ENCODE assay signal across 24 cellular contexts in genomic region chr1:11652203-11652780, GRCh38. TPM values are rescaled to one million over a fixed set of nuclear protein-coding genes. Genes with fewer than 3 reads are reported as not detected.
DNase-seq lines count a peak whose midpoint lies in the region; ATAC-seq and TF ChIP-seq lines count a peak whose summit lies in the region.
"Had no signal": no experiment of that assay in that cellular context is flagged by ENCODE, and none has a peak within 500 bp of the region (broad histone marks: within the 10 kb centered on the region; RNA-seq: fewer than 3 reads in every experiment).

No MANE protein-coding gene starts in this region.

- no peaks in the 10 kb centered on the region for H3K27me3 Mint-ChIP-seq in MCF 10A (ENCODE audit: insufficient read depth, unreplicated experiment)
- H3K27me3 Mint-ChIP-seq in glutamatergic neuron (ENCODE audit: unreplicated experiment): peaks cover 10% of the 10 kb centered on the region

- peaks cover 0 to 13% of the 10 kb centered on the region in 2 donors for H3K4me1 ChIP-seq in breast epithelium
- H3K4me1 ChIP-seq in PC-9 (replicated peaks; ENCODE audit: insufficient read depth): no peaks in the 10 kb centered on the region; the same call in 1 of the 2 replicates
- H3K4me1 ChIP-seq in SK-N-SH (ENCODE audit: control insufficient read depth in 1 of 2, insufficient read depth in 2 of 2, low read depth in 1 of 2, low read length in 1 of 2): peaks cover 0 to 28% of the 10 kb centered on the region in 2 experiments; a peak in 1 of 4 replicates

- no peaks in the 10 kb centered on the region for H4K20me1 ChIP-seq in PC-9 (ENCODE audit: insufficient read depth)
- no peaks in the 10 kb centered on the region for H4K20me1 ChIP-seq in SK-N-SH (ENCODE audit: insufficient read depth)

- H3K27me3 ChIP-seq in breast epithelium (no peaks in the 10 kb centered on the region), PC-9 (ENCODE audit: insufficient read depth, low read depth) (no peaks in the 10 kb centered on the region), SK-N-SH (ENCODE audit: insufficient read depth) (no peaks in the 10 kb centered on the region)
- H3K27me3 ChIP-seq: ovary had no signal

- H3F3A ChIP-seq in PC-9 (ENCODE audit: insufficient read depth, low read depth): peaks cover 14% of the 10 kb centered on the region; the same call in 1 of the 2 replicates
- no peaks in the 10 kb centered on the region for H3F3A ChIP-seq in SK-N-SH (replicated peaks; ENCODE audit: insufficient read depth)

- no peaks in the 10 kb centered on the region for H3K9me3 ChIP-seq in breast epithelium
- no peaks in the 10 kb centered on the region for H3K9me3 ChIP-seq in PC-9 (ENCODE audit: insufficient read depth, low read depth)
- H3K9me3 ChIP-seq in SK-N-SH: no peaks in the 10 kb centered on the region
- H3K9me3 ChIP-seq: BLaER1 treated with 17β-estradiol and CSF1 and Interleukin-3, amounts not matched to agents 10 nM and 100 nM; ovary; uterus had no signal

- TF ChIP-seq POLR2A in breast epithelium (IDR thresholded peaks at IDR 0.05): no peak

- peak overlapping the region in 1 of 2 donors; percentile 87 for H3K27ac ChIP-seq in breast epithelium
- 0 out of 2 replicates have a peak overlapping the region, but pooled peaks have one; percentile 43 for H3K27ac ChIP-seq in PC-9
- no peak overlapping the region for H3K27ac ChIP-seq in SK-N-SH (ENCODE audit: low read depth in 2 of 2, low read length in 1 of 2)
- H3K27ac ChIP-seq: BLaER1 treated with 17β-estradiol and CSF1 and Interleukin-3, amounts not matched to agents 10 nM and 100 nM; brain microvascular endothelial cell; ovary; uterus had no signal

- H3K36me3 ChIP-seq in breast epithelium (no peaks in the 10 kb centered on the region), PC-9 (ENCODE audit: low read depth) (no peaks in the 10 kb centered on the region), SK-N-SH (replicated peaks in 1 of 2; ENCODE audit: control insufficient read depth in 1 of 2, insufficient read depth in 2 of 2, low read length in 1 of 2) (peaks cover 0 to 3% of the 10 kb centered on the region in 2 experiments)
- H3K36me3 ChIP-seq: brain microvascular endothelial cell, ovary, uterus had no signal

- no peak overlapping the region for H3K9ac ChIP-seq in SK-N-SH

- 80% methylated on average over 8 of the region's 11 CpGs for WGBS in SK-N-SH (ENCODE audit: low lambda C conversion rate)

- intact Hi-C loops in MCF 10A (cut with micrococcal nuclease) (no loop called here), breast epithelium (cut with DNase I; ENCODE audit: low total_unique reads) (no loop called here), PC-9 (cut with micrococcal nuclease; ENCODE audit: unreplicated experiment) (no loop called here)

- H3K4me1 Mint-ChIP-seq in MCF 10A (ENCODE audit: insufficient read depth, unreplicated experiment): no peaks in the 10 kb centered on the region
- peaks cover 9% of the 10 kb centered on the region for H3K4me1 Mint-ChIP-seq in glutamatergic neuron (ENCODE audit: low read depth, unreplicated experiment)
- H3K4me1 Mint-ChIP-seq in stimulated activated effector memory CD8-positive, alpha-beta T cell treated with anti-CD3 and anti-CD28 coated beads, Interleukin-12 subunit alpha, Interleukin-12 subunit beta, amount 100 ng/mL, for 72 hours: peaks cover 30% of the 10 kb centered on the region

- peak overlapping the region; percentile 77 for H3K4me2 ChIP-seq in PC-9
- no peak overlapping the region for H3K4me2 ChIP-seq in SK-N-SH

- H2AFZ ChIP-seq in PC-9 (no peak overlapping the region), SK-N-SH (ENCODE audit: low read depth) (no peak overlapping the region)

- peaks cover 13% of the 10 kb centered on the region for H3K36me3 Mint-ChIP-seq in MCF 10A (ENCODE audit: insufficient read depth, unreplicated experiment)
- H3K36me3 Mint-ChIP-seq in glutamatergic neuron (ENCODE audit: unreplicated experiment): no peaks in the 10 kb centered on the region
- H3K36me3 Mint-ChIP-seq in stimulated activated effector memory CD8-positive, alpha-beta T cell treated with anti-CD3 and anti-CD28 coated beads, Interleukin-12 subunit alpha, Interleukin-12 subunit beta, amount 100 ng/mL, for 72 hours: peaks cover 20% of the 10 kb centered on the region

- no peaks in the 10 kb centered on the region for H3K79me2 ChIP-seq in PC-9 (ENCODE audit: low read depth)
- peaks cover 6% of the 10 kb centered on the region; the same call in 1 of the 2 replicates for H3K79me2 ChIP-seq in SK-N-SH (ENCODE audit: insufficient read depth)

- H3K27ac Mint-ChIP-seq in MCF 10A (ENCODE audit: low read depth, unreplicated experiment) (no peak overlapping the region), glutamatergic neuron (ENCODE audit: unreplicated experiment) (peak overlapping the region; percentile 33)
- H3K27ac Mint-ChIP-seq in stimulated activated effector memory CD8-positive, alpha-beta T cell treated with anti-CD3 and anti-CD28 coated beads, Interleukin-12 subunit alpha, Interleukin-12 subunit beta, amount 100 ng/mL, for 72 hours: no peak overlapping the region

- no peak for ATAC-seq in stimulated activated effector memory CD8-positive, alpha-beta T cell treated with anti-CD3 and anti-CD28 coated beads, Interleukin-12 subunit alpha, Interleukin-12 subunit beta, amount 100 ng/mL, for 72 hours
- ATAC-seq in GM18909 (IDR thresholded peaks at IDR 0.05; ENCODE audit: poor library complexity, unreplicated experiment) (no peak), HG02973 (IDR thresholded peaks at IDR 0.05; ENCODE audit: unreplicated experiment) (no peak)
- ATAC-seq: sciatic nerve had no signal

- H3K9me3 Mint-ChIP-seq in MCF 10A (ENCODE audit: unreplicated experiment): no peaks in the 10 kb centered on the region
- H3K9me3 Mint-ChIP-seq in glutamatergic neuron (ENCODE audit: unreplicated experiment): peaks cover 6% of the 10 kb centered on the region
- no peaks in the 10 kb centered on the region for H3K9me3 Mint-ChIP-seq in stimulated activated effector memory CD8-positive, alpha-beta T cell treated with anti-CD3 and anti-CD28 coated beads, Interleukin-12 subunit alpha, Interleukin-12 subunit beta, amount 100 ng/mL, for 72 hours

- TF ChIP-seq RAD21 in SK-N-SH (IDR thresholded peaks at IDR 0.05; ENCODE audit: low read length): no peak

- peak overlapping the region in 1 of 3 donors; percentile 85 for H3K4me3 ChIP-seq in breast epithelium
- no peak overlapping the region for H3K4me3 ChIP-seq in PC-9
- H3K4me3 ChIP-seq in SK-N-SH (ENCODE audit: low read depth in 2 of 2, low read length in 1 of 2): no peak overlapping the region
- H3K4me3 ChIP-seq: BLaER1 treated with 17β-estradiol and CSF1 and Interleukin-3, amounts not matched to agents 10 nM and 100 nM; coronary artery; lung; ovary; uterus had no signal

- no TSS peak for BruUV-seq in MCF 10A (replicated peaks; lab: Mats Ljungman, UMichigan)
- no TSS peak for BruUV-seq in PC-9 (replicated peaks; lab: Mats Ljungman, UMichigan)

- POLR2A ChIA-PET in MCF 10A (lab: Yijun Ruan, JAX): interaction anchor here (0.6 to 2.6 kb wide), 10 partner anchors 12 to 1196 kb away, joined by 3 to 19 read pairs (median 10); partner anchors contain the start of genes AGTRAP, FBXO6, MAD2L2 and MTOR
- POLR2A ChIA-PET in PC-9 (lab: Charles Lee; ENCODE audit: unreplicated experiment): interaction anchor here (0.8 kb wide), 1 partner anchor 256 kb away, joined by 5 read pairs; no protein-coding TSS in a partner anchor
- POLR2A ChIA-PET in SK-N-SH (lab: Yijun Ruan, JAX): interaction anchor here (2.2 kb wide), 1 partner anchor 12 kb away, joined by 8 read pairs; the partner anchor contains the start of gene FBXO6

- CTCF ChIA-PET in MCF 10A (lab: Yijun Ruan, JAX): interaction anchor here (0.6 to 4.4 kb wide), 6 partner anchors 9 to 332 kb away, joined by 3 to 28 read pairs (median 4); partner anchors contain the start of gene FBXO6
- CTCF ChIA-PET in PC-9 (lab: Charles Lee): interaction anchor here (0.7 to 1.9 kb wide), 3 partner anchors 12 to 68 kb away, joined by 4 to 16 read pairs (median 6); partner anchors contain the start of gene FBXO6
- CTCF ChIA-PET in SK-N-SH (lab: Yijun Ruan, JAX): interaction anchor here (1.2 to 5.8 kb wide), 10 partner anchors 10 to 614 kb away, joined by 3 to 66 read pairs (median 6); partner anchors contain the start of gene MTOR

- H3K9me2 ChIP-seq in PC-9 (ENCODE audit: insufficient read depth) (no peaks in the 10 kb centered on the region), SK-N-SH (no peaks in the 10 kb centered on the region)

- DNase-seq in MCF 10A (ENCODE audit: unreplicated experiment): no peak
- DNase-seq in breast epithelium (ENCODE audit: low spot score in 2 of 2): no peak
- no peak for DNase-seq in PC-9
- DNase-seq in glutamatergic neuron: no peak
- no peak for DNase-seq in stimulated activated effector memory CD8-positive, alpha-beta T cell treated with anti-CD3 and anti-CD28 coated beads, Interleukin-12 subunit alpha, Interleukin-12 subunit beta, amount 100 ng/mL, for 72 hours (ENCODE audit: low spot score in 2 of 2)
- no peak for DNase-seq in SK-N-SH
- DNase-seq: activated CD4-positive, alpha-beta T cell treated with anti-CD3 and anti-CD28 coated beads for 4 hours; activated T-cell treated with anti-CD3 and anti-CD28 coated beads, Interleukin-2, amount 50 U/mL, for 48 hours; brain microvascular endothelial cell; DMS 273 treated with DMSO at 0.1 percent for 48 hours; KG1; kidney glomerular epithelial cell; OCI-M1; ovary; T-helper 1 cell; uterus had no signal

- no peak for TF ChIP-seq CTCF in MCF 10A (IDR thresholded peaks at IDR 0.05; ENCODE audit: unreplicated experiment)
- no peak for TF ChIP-seq CTCF in breast epithelium (IDR thresholded peaks at IDR 0.05)
- no peak for TF ChIP-seq CTCF in PC-9 (conservative IDR thresholded peaks at IDR 0.05)
- no peak for TF ChIP-seq CTCF in glutamatergic neuron (IDR thresholded peaks at IDR 0.05; ENCODE audit: partially characterized antibody, unreplicated experiment)
- no peak for TF ChIP-seq CTCF in SK-N-SH (IDR thresholded peaks at IDR 0.05)

- H3K4me3 Mint-ChIP-seq in MCF 10A (ENCODE audit: unreplicated experiment) (peak overlapping the region; percentile 76), glutamatergic neuron (ENCODE audit: unreplicated experiment) (peak overlapping the region; percentile 16)
- peak overlapping the region; percentile 3 for H3K4me3 Mint-ChIP-seq in stimulated activated effector memory CD8-positive, alpha-beta T cell treated with anti-CD3 and anti-CD28 coated beads, Interleukin-12 subunit alpha, Interleukin-12 subunit beta, amount 100 ng/mL, for 72 hours

- TF ChIP-seq EP300 in SK-N-SH (IDR thresholded peaks at IDR 0.05; ENCODE audit: borderline replicate concordance in 1 of 2, low read depth in 1 of 2, low read length in 1 of 2): no peak

RNA-seq across cellular contexts. Expression of gene FBXO2, which starts 1.9 kb away (rescaled TPM):
- total RNA-seq in MCF 10A (2022) (3.3 and 5.3 TPM in 2 replicates), breast epithelium (10 to 100 TPM in 2 of 3 donors, 1 to 10 TPM in 1; 1.3 to 49.3 (median 40.6) TPM), PC-9 (2021) (40.3 and 74.0 TPM in 2 replicates), glutamatergic neuron (ENCODE audit: unreplicated experiment) (22.2 TPM)
- 17.0 and 21.7 TPM in 2 replicates for polyA plus RNA-seq in SK-N-SH (2012; rRNA removed)
- 15.5 and 15.7 TPM in 2 replicates for polyA plus RNA-seq in SK-N-SH (2012; cell fraction: cytosol; rRNA removed)
- 21.5 and 21.9 TPM in 2 replicates for polyA plus RNA-seq in SK-N-SH (2012; cell fraction: nucleus; rRNA removed)
- total RNA-seq: A673 had no signal

RNA-seq across cellular contexts. Expression of gene FBXO44, which starts 2.4 kb away (rescaled TPM):
- total RNA-seq in MCF 10A (2022) (16.0 and 16.3 TPM in 2 replicates), breast epithelium (10 to 100 TPM; 14.1 to 32.1 (median 31.3) TPM), PC-9 (2021) (31.9 and 32.4 TPM in 2 replicates), glutamatergic neuron (ENCODE audit: unreplicated experiment) (51.7 TPM)
- polyA plus RNA-seq in SK-N-SH (2012; rRNA removed): 42.8 and 52.2 TPM in 2 replicates
- 15.0 and 22.5 TPM in 2 replicates for polyA plus RNA-seq in SK-N-SH (2012; cell fraction: cytosol; rRNA removed)
- 250 and 267 TPM in 2 replicates for polyA plus RNA-seq in SK-N-SH (2012; cell fraction: nucleus; rRNA removed)

RNA-seq across cellular contexts. Expression of gene FBXO6, which starts 11.7 kb away (rescaled TPM):
- total RNA-seq in MCF 10A (2022) (3.9 and 4.3 TPM in 2 replicates), breast epithelium (10 to 100 TPM; 10.2 to 17.0 (median 16.5) TPM), PC-9 (2021) (4.4 and 7.1 TPM in 2 replicates), glutamatergic neuron (ENCODE audit: unreplicated experiment) (1.3 TPM)
- 7.3 and 8.1 TPM in 2 replicates for polyA plus RNA-seq in SK-N-SH (2012; rRNA removed)
- 4.3 and 6.3 TPM in 2 replicates for polyA plus RNA-seq in SK-N-SH (2012; cell fraction: cytosol; rRNA removed)
- 2.8 and 3.5 TPM in 2 replicates for polyA plus RNA-seq in SK-N-SH (2012; cell fraction: nucleus; rRNA removed)
- total RNA-seq: G401 had no signal

RNA-seq across cellular contexts. Expression of gene MAD2L2, which starts 28.7 kb away (rescaled TPM):
- 40.1 and 46.3 TPM in 2 replicates for total RNA-seq in MCF 10A (2022)
- total RNA-seq in breast epithelium: 10 to 100 TPM; 31.8 to 58.7 (median 47.7) TPM
- total RNA-seq in PC-9 (2021): 52.9 and 58.9 TPM in 2 replicates
- 90.2 TPM for total RNA-seq in glutamatergic neuron (ENCODE audit: unreplicated experiment)
- polyA plus RNA-seq in SK-N-SH (2012; rRNA removed): 70.0 and 94.0 TPM in 2 replicates
- polyA plus RNA-seq in SK-N-SH (2012; cell fraction: cytosol; rRNA removed): 46.0 and 59.7 TPM in 2 replicates
- polyA plus RNA-seq in SK-N-SH (2012; cell fraction: nucleus; rRNA removed): 72.4 and 107 TPM in 2 replicates

RNA-seq across cellular contexts. Expression of gene DRAXIN, which starts 39.2 kb away (rescaled TPM):
- total RNA-seq in MCF 10A (2022) (0.05 and 0.07 TPM in 2 replicates), breast epithelium (under 1 TPM; under 0.01 to 0.15 (median under 0.01) TPM), PC-9 (2021) (not detected in 2 replicates), glutamatergic neuron (ENCODE audit: unreplicated experiment) (111 TPM)
- polyA plus RNA-seq in SK-N-SH (2012; rRNA removed): 0.57 and 0.97 TPM in 2 replicates
- 0.46 and 0.72 TPM in 2 replicates for polyA plus RNA-seq in SK-N-SH (2012; cell fraction: cytosol; rRNA removed)
- 0.68 and 0.74 TPM in 2 replicates for polyA plus RNA-seq in SK-N-SH (2012; cell fraction: nucleus; rRNA removed)
- total RNA-seq: sciatic nerve had no signal

Comparison
In these comparisons a context has a peak if more than half of its experiments do, and no peak if none do; other contexts are left out.
1. H3K4me3 Mint-ChIP-seq: peak in every context shown above with its lines; median percentile 76 in MCF 10A; 16 in glutamatergic neuron; 3 in stimulated activated effector memory CD8-positive, alpha-beta T cell treated with anti-CD3 and anti-CD28 coated beads, Interleukin-12 subunit alpha, Interleukin-12 subunit beta, amount 100 ng/mL, for 72 hours.